ENCODE assay signal across 1 cellular context in genomic region chr22:30305906-30306628, GRCh38.
TF ChIP-seq lines count a peak whose summit lies in the region.

No MANE protein-coding gene starts in this region.

TF ChIP-seq in K562, 482 proteins besides CTCF, POLR2A, EP300 and RAD21 (continues in another document):
- TF ChIP-seq AFF1 (IDR thresholded peaks at IDR 0.05; ENCODE audit: low read depth in 1 of 2, partially characterized antibody in 2 of 2) (no peak), CCNT2 (IDR thresholded peaks at IDR 0.05; ENCODE audit: borderline replicate concordance, extremely low read depth, insufficient read length, low read depth, low read length) (no peak), EGR1 (conservative IDR thresholded peaks at IDR 0.05) (no peak), SAFB (IDR thresholded peaks at IDR 0.05; ENCODE audit: borderline replicate concordance, low read depth, low read length) (no peak), CREB5 (CRISPR knock-in tag; IDR thresholded peaks at IDR 0.05) (no peak), HNRNPLL (IDR thresholded peaks at IDR 0.05; ENCODE audit: low read depth, low read length, poor library complexity, severe bottlenecking) (no peak), ZMIZ1 (IDR thresholded peaks at IDR 0.05; ENCODE audit: low read depth in 2 of 2, low read length in 2 of 2) (no peak), RFX5 (IDR thresholded peaks at IDR 0.05; ENCODE audit: low read depth, low read length) (no peak), HLTF (IDR thresholded peaks at IDR 0.05) (no peak), KHSRP (IDR thresholded peaks at IDR 0.05) (no peak), MTA1 (IDR thresholded peaks at IDR 0.05; ENCODE audit: borderline replicate concordance) (no peak), CXXC5 (CRISPR knock-in tag; IDR thresholded peaks at IDR 0.05) (no peak), MTA2 (IDR thresholded peaks at IDR 0.05; ENCODE audit: low read depth) (no peak), TAL1 (IDR thresholded peaks at IDR 0.05) (peak; percentile 39; the same call in 1 of the 2 replicates), RUNX1 (IDR thresholded peaks at IDR 0.05; ENCODE audit: low read depth) (no peak), SOX6 (IDR thresholded peaks at IDR 0.05) (no peak), ADNP (tag; IDR thresholded peaks at IDR 0.05) (peak; percentile 92), ATF4 (CRISPR knock-in tag; IDR thresholded peaks at IDR 0.05) (no peak), SMARCE1 (IDR thresholded peaks at IDR 0.05) (0 out of 2 replicates have a peak, but pooled peaks have one; percentile 27), YY1 (IDR thresholded peaks at IDR 0.05; ENCODE audit: borderline replicate concordance in 1 of 3, control insufficient read depth in 1 of 3, extremely low read depth in 1 of 3, insufficient read depth in 3 of 3, insufficient read length in 1 of 3, insufficient replicate concordance in 2 of 3, low read depth in 1 of 3, low read length in 2 of 3) (no peak), ZNF785 (CRISPR knock-in tag; IDR thresholded peaks at IDR 0.05) (no peak), PKNOX1 (IDR thresholded peaks at IDR 0.05) (0 out of 2 replicates have a peak, but pooled peaks have one; percentile 23), SP1 (CRISPR knock-in tag; IDR thresholded peaks at IDR 0.05) (no peak), CREB1 (IDR thresholded peaks at IDR 0.05) (no peak), CREB1 (CRISPR knock-in tag; IDR thresholded peaks at IDR 0.05) (no peak), E4F1 (CRISPR knock-in tag; IDR thresholded peaks at IDR 0.05; ENCODE audit: borderline replicate concordance) (no peak), ZNF609 (CRISPR knock-in tag; IDR thresholded peaks at IDR 0.05; ENCODE audit: borderline replicate concordance) (no peak), MAX (CRISPR knock-in tag; IDR thresholded peaks at IDR 0.05) (no peak), FOXJ3 (CRISPR knock-in tag; IDR thresholded peaks at IDR 0.05) (no peak), KDM5B (IDR thresholded peaks at IDR 0.05; ENCODE audit: insufficient replicate concordance, low read depth, low read length) (no peak), CBFB (CRISPR knock-in tag; IDR thresholded peaks at IDR 0.05) (no peak), SNIP1 (IDR thresholded peaks at IDR 0.05; ENCODE audit: low read depth) (no peak), ZNF263 (CRISPR knock-in tag; IDR thresholded peaks at IDR 0.05; ENCODE audit: borderline replicate concordance) (no peak), ZNF449 (CRISPR knock-in tag; IDR thresholded peaks at IDR 0.05) (no peak), ZNF175 (CRISPR knock-in tag; IDR thresholded peaks at IDR 0.05; ENCODE audit: low read depth) (no peak), ZNF740 (CRISPR knock-in tag; IDR thresholded peaks at IDR 0.05) (no peak), ZNF740 (tag; IDR thresholded peaks at IDR 0.05) (no peak), ZNF274 (IDR thresholded peaks at IDR 0.05; ENCODE audit: borderline replicate concordance, low read depth, low read length) (no peak), HDAC1 (IDR thresholded peaks at IDR 0.05) (peak in 1 of 2 experiments; percentile 60; a peak in 2 of 4 replicates), SP2 (IDR thresholded peaks at IDR 0.05; ENCODE audit: extremely low read depth, low read depth, low read length, poor library complexity, severe bottlenecking) (no peak), HDAC2 (IDR thresholded peaks at IDR 0.05) (peak; percentile 85; the same call in 1 of the 2 replicates), NCOR1 (IDR thresholded peaks at IDR 0.05) (peak; percentile 36; the same call in 1 of the 2 replicates)
